29 cellular contexts compared by ENCODE assay signal in the genomic region with DNA sequence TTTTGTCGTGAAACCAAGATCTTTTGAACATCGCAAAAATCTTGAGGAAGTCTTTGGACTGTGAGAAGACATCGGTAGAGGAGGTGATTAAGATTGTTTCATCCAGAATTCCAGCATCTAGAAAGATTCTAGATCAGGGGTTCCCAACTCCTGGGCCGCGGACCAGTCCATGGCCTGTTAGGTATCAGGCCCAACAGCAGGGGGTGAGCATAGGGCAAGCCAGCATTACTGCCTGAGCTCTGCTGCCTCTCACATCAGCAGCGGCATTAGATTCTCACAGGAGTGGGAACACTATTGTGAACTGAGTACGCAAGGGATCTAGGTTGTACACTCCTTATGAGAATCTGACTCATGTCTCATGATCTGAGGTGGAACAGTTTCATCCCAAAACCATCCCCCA.
"Had no signal": no experiment of that assay in that cellular context is flagged by ENCODE, and none has a peak within 500 bp of the region (broad histone marks: within the 10 kb centered on the region; RNA-seq: fewer than 3 reads in every experiment).

No MANE protein-coding gene starts in this region.

- H3K36me3 Mint-ChIP-seq: memory B cell; mesothelial cell of epicardium; natural killer cell treated with Interleukin-12 subunit alpha and Interleukin-12 subunit beta and Interleukin-15 and Interleukin-18, amount 100 ng/mL, for 72 hours; stimulated activated effector memory CD8-positive, alpha-beta T cell treated with anti-CD3 and anti-CD28 coated beads, Interleukin-12 subunit alpha, Interleukin-12 subunit beta, amount 100 ng/mL, for 72 hours had no signal

- H3K9me3 ChIP-seq: esophagus squamous epithelium, heart right ventricle, mucosa of descending colon, neutrophil, pancreas, stomach, thyroid gland, vagina had no signal

- H3K9me3 Mint-ChIP-seq: memory B cell; mesothelial cell of epicardium; natural killer cell treated with Interleukin-12 subunit alpha and Interleukin-12 subunit beta and Interleukin-15 and Interleukin-18, amount 100 ng/mL, for 72 hours; neural crest cell had no signal

- H3K4me1 Mint-ChIP-seq: memory B cell; naive B cell; stimulated activated effector memory CD8-positive, alpha-beta T cell treated with anti-CD3 and anti-CD28 coated beads, Interleukin-12 subunit alpha, Interleukin-12 subunit beta, amount 100 ng/mL, for 72 hours had no signal

- H3K4me3 ChIP-seq: coronary artery, esophagus squamous epithelium, heart right ventricle, lung, mucosa of descending colon, pancreas, stomach, thyroid gland, vagina had no signal

- H3K27me3 Mint-ChIP-seq: memory B cell had no signal

- H3K4me1 ChIP-seq: pancreas, stomach, thyroid gland, vagina had no signal

- H3K27ac Mint-ChIP-seq: memory B cell; mesothelial cell of epicardium; naive B cell; natural killer cell treated with Interleukin-12 subunit alpha and Interleukin-12 subunit beta and Interleukin-15 and Interleukin-18, amount 100 ng/mL, for 72 hours; stimulated activated effector memory CD8-positive, alpha-beta T cell treated with anti-CD3 and anti-CD28 coated beads, Interleukin-12 subunit alpha, Interleukin-12 subunit beta, amount 100 ng/mL, for 72 hours had no signal

- DNase-seq: dermis blood vessel endothelial cell; effector memory CD4-positive, alpha-beta T cell; erythroblast; esophagus squamous epithelium; foreskin melanocyte; glutamatergic neuron; heart right ventricle; hippocampal formation; kidney; mucosa of descending colon; naive B cell; pancreas; stimulated activated CD4-positive, alpha-beta T cell treated with anti-CD3 and anti-CD28 coated beads, Interleukin-2, amount 100 ng/mL, for 24 hours; stimulated activated CD4-positive, alpha-beta T cell treated with anti-CD3 and anti-CD28 coated beads, Interleukin-4, amount 100 ng/mL, for 24 hours; stimulated activated naive CD4-positive, alpha-beta T cell treated with Interleukin-2 at 50 U/mL for 16 hours; stomach; thyroid gland; trophoblast cell had no signal

- ATAC-seq: heart right ventricle; left lobe of liver; mucosa of descending colon; natural killer cell treated with Interleukin-12 subunit alpha and Interleukin-12 subunit beta and Interleukin-15 and Interleukin-18, amount 100 ng/mL, for 72 hours; pancreas; sciatic nerve; stimulated activated effector memory CD8-positive, alpha-beta T cell treated with anti-CD3 and anti-CD28 coated beads, Interleukin-12 subunit alpha, Interleukin-12 subunit beta, amount 100 ng/mL, for 72 hours had no signal

- H3K27ac ChIP-seq: coronary artery, esophagus squamous epithelium, heart right ventricle, neutrophil, pancreas, stomach, thyroid gland, vagina had no signal

- H3K36me3 ChIP-seq: esophagus squamous epithelium, heart right ventricle, neutrophil, pancreas, stomach, thyroid gland, vagina had no signal

- H3K27me3 ChIP-seq: esophagus squamous epithelium, neutrophil, thyroid gland, vagina had no signal

- H3K4me3 Mint-ChIP-seq: memory B cell; mesothelial cell of epicardium; naive B cell; natural killer cell treated with Interleukin-12 subunit alpha and Interleukin-12 subunit beta and Interleukin-15 and Interleukin-18, amount 100 ng/mL, for 72 hours; neural crest cell; stimulated activated effector memory CD8-positive, alpha-beta T cell treated with anti-CD3 and anti-CD28 coated beads, Interleukin-12 subunit alpha, Interleukin-12 subunit beta, amount 100 ng/mL, for 72 hours had no signal
